12 cellular contexts compared by ENCODE assay signal in genomic region chr1:81681570-81681969, GRCh38.
A peak's percentile ranks its signal among the peaks of the same experiment; 100 is the strongest.
DNase-seq lines count a peak whose midpoint lies in the region; ATAC-seq and TF ChIP-seq lines count a peak whose summit lies in the region.
"Had no signal": no experiment of that assay in that cellular context is flagged by ENCODE, and none has a peak within 500 bp of the region (broad histone marks: within the 10 kb centered on the region; RNA-seq: fewer than 3 reads in every experiment).

No MANE protein-coding gene starts in this region.

- no peaks in the 10 kb centered on the region for H3K9me3 Mint-ChIP-seq in activated naive CD4-positive, alpha-beta T cell treated with anti-CD3 and anti-CD28 coated beads, Interleukin-2, amount 50 U/mL, for 24 hours
- peaks cover 21% of the 10 kb centered on the region for H3K9me3 Mint-ChIP-seq in type B pancreatic cell
- peaks cover 4% of the 10 kb centered on the region for H3K9me3 Mint-ChIP-seq in activated CD4-positive, alpha-beta memory T cell treated with anti-CD3 and anti-CD28 coated beads, Interleukin-2, amount 10 ng/mL, durations not matched to agents 7 days and 5 days

- no peaks in the 10 kb centered on the region for H3K27me3 Mint-ChIP-seq in activated naive CD4-positive, alpha-beta T cell treated with anti-CD3 and anti-CD28 coated beads, Interleukin-2, amount 50 U/mL, for 24 hours
- no peaks in the 10 kb centered on the region for H3K27me3 Mint-ChIP-seq in type B pancreatic cell
- no peaks in the 10 kb centered on the region for H3K27me3 Mint-ChIP-seq in activated CD4-positive, alpha-beta memory T cell treated with anti-CD3 and anti-CD28 coated beads, Interleukin-2, amount 10 ng/mL, durations not matched to agents 7 days and 5 days
- H3K27me3 Mint-ChIP-seq: activated CD8-positive, alpha-beta T cell treated with anti-CD3 and anti-CD28 coated beads for 36 hours had no signal

- TF ChIP-seq CTCF in RWPE1 (conservative IDR thresholded peaks at IDR 0.05; ENCODE audit: low read depth) (no peak), foreskin fibroblast (IDR thresholded peaks at IDR 0.05; ENCODE audit: low read depth, low read length) (no peak), type B pancreatic cell (conservative IDR thresholded peaks at IDR 0.05) (no peak)

- CTCF ChIA-PET in RWPE1 (lab: Yijun Ruan, JAX) = no interaction called here
- CTCF ChIA-PET in activated CD4-positive, alpha-beta memory T cell treated with anti-CD3 and anti-CD28 coated beads, Interleukin-2, amount 10 ng/mL, durations not matched to agents 7 days and 5 days (lab: Charles Lee) = no interaction called here

- no peak for DNase-seq in activated naive CD4-positive, alpha-beta T cell treated with anti-CD3 and anti-CD28 coated beads, Interleukin-2, amount 50 U/mL, for 16 hours
- DNase-seq in RWPE1 (ENCODE audit: low spot score) (peak; percentile 21), foreskin fibroblast (peak; percentile 36 to 60), type B pancreatic cell (ENCODE audit: extremely low spot score, unreplicated experiment) (no peak), NCI-H146 (lab: John Stamatoyannopoulos, UW) (no peak)
- DNase-seq in activated CD4-positive, alpha-beta memory T cell treated with anti-CD3 and anti-CD28 coated beads, Interleukin-2, amount 10 ng/mL, durations not matched to agents 7 days and 5 days = no peak
- DNase-seq: activated CD8-positive, alpha-beta T cell treated with anti-CD3 and anti-CD28 coated beads for 36 hours; anterior cingulate cortex; NCI-H1092; SHP77 treated with DMSO at 0.1 percent for 48 hours had no signal

- no peak overlapping the region for H3K27ac ChIP-seq in RWPE1

- H3K4me3 ChIP-seq in foreskin fibroblast (ENCODE audit: low read depth in 1 of 2, low read length in 2 of 2) = no peak overlapping the region

- no peaks in the 10 kb centered on the region for H3K36me3 Mint-ChIP-seq in activated naive CD4-positive, alpha-beta T cell treated with anti-CD3 and anti-CD28 coated beads, Interleukin-2, amount 50 U/mL, for 24 hours
- H3K36me3 Mint-ChIP-seq in type B pancreatic cell = peaks cover 11% of the 10 kb centered on the region
- H3K36me3 Mint-ChIP-seq in activated CD4-positive, alpha-beta memory T cell treated with anti-CD3 and anti-CD28 coated beads, Interleukin-2, amount 10 ng/mL, durations not matched to agents 7 days and 5 days (ENCODE audit: low read depth) = no peaks in the 10 kb centered on the region

- H3K4me1 Mint-ChIP-seq in activated naive CD4-positive, alpha-beta T cell treated with anti-CD3 and anti-CD28 coated beads, Interleukin-2, amount 50 U/mL, for 24 hours = no peaks in the 10 kb centered on the region
- H3K4me1 Mint-ChIP-seq in type B pancreatic cell (ENCODE audit: unreplicated experiment) = peaks cover 45% of the 10 kb centered on the region
- H3K4me1 Mint-ChIP-seq in activated CD4-positive, alpha-beta memory T cell treated with anti-CD3 and anti-CD28 coated beads, Interleukin-2, amount 10 ng/mL, durations not matched to agents 7 days and 5 days = no peaks in the 10 kb centered on the region

- H3K27ac Mint-ChIP-seq in activated naive CD4-positive, alpha-beta T cell treated with anti-CD3 and anti-CD28 coated beads, Interleukin-2, amount 50 U/mL, for 24 hours = peak overlapping the region; percentile 42
- H3K27ac Mint-ChIP-seq in type B pancreatic cell = peak overlapping the region; percentile 86
- H3K27ac Mint-ChIP-seq in activated CD4-positive, alpha-beta memory T cell treated with anti-CD3 and anti-CD28 coated beads, Interleukin-2, amount 10 ng/mL, durations not matched to agents 7 days and 5 days = no peak overlapping the region
- H3K27ac Mint-ChIP-seq: activated CD8-positive, alpha-beta T cell treated with anti-CD3 and anti-CD28 coated beads for 36 hours had no signal

- POLR2A ChIA-PET in RWPE1 (lab: Yijun Ruan, JAX; ENCODE audit: low non-redundant PET) = no interaction called here
- POLR2A ChIA-PET in activated CD4-positive, alpha-beta memory T cell treated with anti-CD3 and anti-CD28 coated beads, Interleukin-2, amount 10 ng/mL, durations not matched to agents 7 days and 5 days (lab: Charles Lee) = no interaction called here

- no peak for ATAC-seq in GM19455 (IDR thresholded peaks at IDR 0.05; ENCODE audit: unreplicated experiment)
- ATAC-seq: activated CD8-positive, alpha-beta T cell treated with anti-CD3 and anti-CD28 coated beads for 36 hours had no signal

- H3K4me3 Mint-ChIP-seq in activated naive CD4-positive, alpha-beta T cell treated with anti-CD3 and anti-CD28 coated beads, Interleukin-2, amount 50 U/mL, for 24 hours = no peak overlapping the region
- peak overlapping the region; percentile 50 for H3K4me3 Mint-ChIP-seq in type B pancreatic cell
- no peak overlapping the region for H3K4me3 Mint-ChIP-seq in activated CD4-positive, alpha-beta memory T cell treated with anti-CD3 and anti-CD28 coated beads, Interleukin-2, amount 10 ng/mL, durations not matched to agents 7 days and 5 days
- H3K4me3 Mint-ChIP-seq: activated CD8-positive, alpha-beta T cell treated with anti-CD3 and anti-CD28 coated beads for 36 hours had no signal

Comparison
In these comparisons a context has a peak if more than half of its experiments do, and no peak if none do; other contexts are left out.
1. DNase-seq: peak in RWPE1 (single experiment) and foreskin fibroblast (2 of 2); none in activated naive CD4-positive, alpha-beta T cell treated with anti-CD3 and anti-CD28 coated beads, Interleukin-2, amount 50 U/mL, for 16 hours (single experiment), type B pancreatic cell (single experiment), activated CD4-positive, alpha-beta memory T cell treated with anti-CD3 and anti-CD28 coated beads, Interleukin-2, amount 10 ng/mL, durations not matched to agents 7 days and 5 days (single experiment) and NCI-H146 (single experiment).